3 cellular contexts compared by ENCODE assay signal in the genomic region with DNA sequence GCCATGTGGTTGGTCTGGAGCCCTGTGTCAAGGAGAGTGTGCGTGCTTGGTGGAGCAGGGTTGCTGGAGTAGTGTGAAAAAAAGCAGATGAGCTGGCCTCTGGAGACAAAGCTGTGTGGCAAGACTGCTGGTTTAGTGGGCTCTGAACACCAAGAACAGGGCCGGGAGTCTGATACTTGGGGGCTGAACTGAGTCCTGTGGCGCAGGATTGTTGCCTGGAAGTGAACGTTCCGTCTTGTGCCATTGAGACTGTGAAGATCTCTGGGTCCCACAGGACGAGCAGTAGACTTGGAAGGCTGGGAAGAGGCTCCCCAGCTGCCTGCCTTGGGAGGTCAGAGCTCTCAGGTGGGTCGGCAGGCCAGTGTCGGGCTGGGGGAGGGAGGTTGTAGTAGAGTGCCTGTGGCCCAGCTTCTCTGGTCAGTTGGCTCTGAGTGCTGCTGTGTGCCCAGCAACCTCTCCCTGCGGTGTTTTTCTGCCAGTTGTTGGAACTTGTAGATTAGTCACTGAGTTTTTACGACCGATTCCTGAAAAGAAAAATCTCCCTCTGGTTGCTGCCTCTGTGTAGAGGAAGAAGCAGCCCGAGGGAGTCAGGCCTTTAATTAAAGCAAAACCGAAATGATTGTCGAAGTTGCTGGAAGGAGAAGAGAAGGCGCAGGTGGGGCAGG. TPM values are rescaled to one million over a fixed set of nuclear protein-coding genes. Genes with fewer than 3 reads are reported as not detected.
"Had no signal": no experiment of that assay in that cellular context is flagged by ENCODE, and none has a peak within 500 bp of the region (broad histone marks: within the 10 kb centered on the region; RNA-seq: fewer than 3 reads in every experiment).

No MANE protein-coding gene starts in this region.

RNA-seq across cellular contexts. Expression of a gene that starts 35.6 kb away (rescaled TPM):
- total RNA-seq: osteoblast, prostate gland, skeletal muscle tissue had no signal
